Comparison of ENCODE assay signal across 14 cellular contexts in the genomic region with DNA sequence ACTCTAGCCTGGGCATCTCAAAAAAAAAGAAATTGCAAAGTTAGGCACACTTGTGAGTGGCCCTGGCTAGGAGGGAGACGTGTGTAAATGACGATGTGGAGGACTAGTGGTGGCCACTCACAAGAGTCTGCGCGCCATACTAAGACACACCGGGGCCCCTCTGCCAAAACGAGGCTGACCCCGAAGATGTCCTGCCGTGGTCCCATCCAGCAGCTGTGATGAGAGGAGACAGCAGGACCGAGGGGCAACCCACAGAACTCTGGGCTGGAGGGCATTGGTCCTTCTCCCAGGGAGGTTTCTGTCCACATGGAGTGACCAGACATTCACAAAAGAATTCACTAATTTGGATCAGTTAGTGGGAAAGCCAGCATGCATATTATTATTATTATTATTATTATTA. TPM values are rescaled to one million over a fixed set of nuclear protein-coding genes. Genes with fewer than 3 reads are reported as not detected.
DNase-seq lines count a peak whose midpoint lies in the region; ATAC-seq and TF ChIP-seq lines count a peak whose summit lies in the region.
"Had no signal": no experiment of that assay in that cellular context is flagged by ENCODE, and none has a peak within 500 bp of the region (broad histone marks: within the 10 kb centered on the region; RNA-seq: fewer than 3 reads in every experiment).

No MANE protein-coding gene starts in this region.

- peak; percentile 8 for DNase-seq in activated T-cell treated with anti-CD3 and anti-CD28 coated beads, Interleukin-2, amount 50 U/mL, for 1 hour
- DNase-seq in activated T-cell treated with anti-CD3 and anti-CD28 coated beads, Interleukin-2, amount 50 U/mL, for 4 hours: no peak
- peak; percentile 73 for DNase-seq in mesenteric fat pad (ENCODE audit: low spot score)
- DNase-seq in testis: peak; percentile 9
- DNase-seq in left colon: no peak
- no peak for DNase-seq in SK-N-SH
- DNase-seq: 8988T; AML-193; CD4-positive, CD25-positive, alpha-beta regulatory T cell; DMS 273 treated with DMSO at 0.1 percent for 48 hours; HCEC 1CT; HFFc6 had no signal

- H3F3A ChIP-seq in SK-N-SH (replicated peaks; ENCODE audit: insufficient read depth): no peaks in the 10 kb centered on the region

- H3K4me1 Mint-ChIP-seq in activated T-cell treated with anti-CD3 and anti-CD28 coated beads, Interleukin-2, amount 50 U/mL, for 4 hours (ENCODE audit: low read depth): peaks cover 32% of the 10 kb centered on the region
- peaks cover 36 to 41% (median 37%) of the 10 kb centered on the region in 3 donors for H3K4me1 Mint-ChIP-seq in IgD-negative memory B cell

- no peak for TF ChIP-seq POLR2A in testis (IDR thresholded peaks at IDR 0.05)

- WGBS in testis, 2 donors: 91 to 94% methylated on average over 8 to 9 of the region's 9 CpGs
- 86% methylated on average over 8 of the region's 9 CpGs for WGBS in SK-N-SH (ENCODE audit: low lambda C conversion rate)

- H3K9me3 ChIP-seq in testis (no peaks in the 10 kb centered on the region), SK-N-SH (no peaks in the 10 kb centered on the region)

- H3K4me1 ChIP-seq in testis (no peaks in the 10 kb centered on the region), SK-N-SH (ENCODE audit: control insufficient read depth in 1 of 2, insufficient read depth in 2 of 2, low read depth in 1 of 2, low read length in 1 of 2) (no peaks in the 10 kb centered on the region; a peak in 1 of 4 replicates)

- peaks cover 48% of the 10 kb centered on the region for H3K36me3 Mint-ChIP-seq in activated T-cell treated with anti-CD3 and anti-CD28 coated beads, Interleukin-2, amount 50 U/mL, for 4 hours (ENCODE audit: insufficient read depth)
- peaks cover 19% of the 10 kb centered on the region for H3K36me3 Mint-ChIP-seq in IgD-negative memory B cell

- H3K4me3 Mint-ChIP-seq in activated T-cell treated with anti-CD3 and anti-CD28 coated beads, Interleukin-2, amount 50 U/mL, for 4 hours: no peak overlapping the region
- H3K4me3 Mint-ChIP-seq in IgD-negative memory B cell: no peak overlapping the region
- H3K4me3 Mint-ChIP-seq: CD4-positive, CD25-positive, alpha-beta regulatory T cell; HFFc6 had no signal

- intact Hi-C loops in testis (cut with DNase I; ENCODE audit: low total_unique reads) (no loop called here), left colon (cut with DNase I, micrococcal nuclease) (no loop called here)

- POLR2A ChIA-PET in SK-N-SH (lab: Yijun Ruan, JAX): no interaction called here

- H3K9ac ChIP-seq in SK-N-SH: no peak overlapping the region
- H3K9ac ChIP-seq: BLaER1 treated with 17β-estradiol and CSF1 and Interleukin-3, amounts not matched to agents 10 nM and 100 nM had no signal

- ATAC-seq in activated T-cell treated with anti-CD3 and anti-CD28 coated beads, Interleukin-2, amount 50 U/mL, for 4 hours: no peak
- ATAC-seq in left colon: no peak

- no peaks in the 10 kb centered on the region for H3K9me2 ChIP-seq in SK-N-SH

- no peak for TF ChIP-seq CTCF in testis (IDR thresholded peaks at IDR 0.05)
- no peak for TF ChIP-seq CTCF in SK-N-SH (IDR thresholded peaks at IDR 0.05)

- H3K36me3 ChIP-seq in testis (ENCODE audit: low read depth, missing control alignments) (no peaks in the 10 kb centered on the region), SK-N-SH (replicated peaks in 1 of 2; ENCODE audit: control insufficient read depth in 1 of 2, insufficient read depth in 2 of 2, low read length in 1 of 2) (peaks cover 14 to 45% of the 10 kb centered on the region in 2 experiments)

- no peaks in the 10 kb centered on the region for H3K27me3 Mint-ChIP-seq in activated T-cell treated with anti-CD3 and anti-CD28 coated beads, Interleukin-2, amount 50 U/mL, for 4 hours (ENCODE audit: low read depth)
- H3K27me3 Mint-ChIP-seq in IgD-negative memory B cell: no peaks in the 10 kb centered on the region
- H3K27me3 Mint-ChIP-seq: CD4-positive, CD25-positive, alpha-beta regulatory T cell had no signal

- peak overlapping the region in 2 of 3 donors; percentile 34 to 84 for H3K27ac Mint-ChIP-seq in IgD-negative memory B cell
- H3K27ac Mint-ChIP-seq: HFFc6 had no signal

- no peaks in the 10 kb centered on the region for H3K27me3 ChIP-seq in testis
- H3K27me3 ChIP-seq in SK-N-SH (ENCODE audit: insufficient read depth): no peaks in the 10 kb centered on the region
- H3K27me3 ChIP-seq: BLaER1 treated with 17β-estradiol and CSF1 and Interleukin-3, amounts not matched to agents 10 nM and 100 nM had no signal

- H3K4me2 ChIP-seq in SK-N-SH: no peak overlapping the region
- H3K4me2 ChIP-seq: BLaER1 treated with 17β-estradiol and CSF1 and Interleukin-3, amounts not matched to agents 10 nM and 100 nM had no signal

- no peak overlapping the region for H2AFZ ChIP-seq in SK-N-SH (ENCODE audit: low read depth)

- H3K9me3 Mint-ChIP-seq in activated T-cell treated with anti-CD3 and anti-CD28 coated beads, Interleukin-2, amount 50 U/mL, for 4 hours: no peaks in the 10 kb centered on the region
- H3K9me3 Mint-ChIP-seq in IgD-negative memory B cell: peaks cover 0 to 4% (median 0%) of the 10 kb centered on the region in 3 donors

- no peak for TF ChIP-seq EP300 in SK-N-SH (IDR thresholded peaks at IDR 0.05; ENCODE audit: borderline replicate concordance in 1 of 2, low read depth in 1 of 2, low read length in 1 of 2)

- H3K4me3 ChIP-seq in testis: no peak overlapping the region
- H3K4me3 ChIP-seq in SK-N-SH (ENCODE audit: low read depth in 2 of 2, low read length in 1 of 2): no peak overlapping the region
- H3K4me3 ChIP-seq: BLaER1 treated with 17β-estradiol and CSF1 and Interleukin-3, amounts not matched to agents 10 nM and 100 nM had no signal

- H3K79me2 ChIP-seq in SK-N-SH (ENCODE audit: insufficient read depth): peaks cover 44% of the 10 kb centered on the region

- no peak for TF ChIP-seq RAD21 in SK-N-SH (IDR thresholded peaks at IDR 0.05; ENCODE audit: low read length)

- peaks cover 8% of the 10 kb centered on the region; the same call in 1 of the 2 replicates for H4K20me1 ChIP-seq in SK-N-SH (ENCODE audit: insufficient read depth)

- CTCF ChIA-PET in SK-N-SH (lab: Yijun Ruan, JAX): no interaction called here

- H3K27ac ChIP-seq in testis (no peak overlapping the region), SK-N-SH (ENCODE audit: low read depth in 2 of 2, low read length in 1 of 2) (no peak overlapping the region)
- H3K27ac ChIP-seq: BLaER1 treated with 17β-estradiol and CSF1 and Interleukin-3, amounts not matched to agents 10 nM and 100 nM had no signal

TF ChIP-seq in SK-N-SH, 30 proteins besides CTCF, POLR2A, EP300 and RAD21:
- TF ChIP-seq GABPA (IDR thresholded peaks at IDR 0.05; ENCODE audit: low read depth) (no peak), POLR2AphosphoS5 (IDR thresholded peaks at IDR 0.05; ENCODE audit: low read depth, low read length) (no peak), NRF1 (IDR thresholded peaks at IDR 0.05; ENCODE audit: low read depth, low read length) (no peak)
- TF ChIP-seq, protein P1, sequence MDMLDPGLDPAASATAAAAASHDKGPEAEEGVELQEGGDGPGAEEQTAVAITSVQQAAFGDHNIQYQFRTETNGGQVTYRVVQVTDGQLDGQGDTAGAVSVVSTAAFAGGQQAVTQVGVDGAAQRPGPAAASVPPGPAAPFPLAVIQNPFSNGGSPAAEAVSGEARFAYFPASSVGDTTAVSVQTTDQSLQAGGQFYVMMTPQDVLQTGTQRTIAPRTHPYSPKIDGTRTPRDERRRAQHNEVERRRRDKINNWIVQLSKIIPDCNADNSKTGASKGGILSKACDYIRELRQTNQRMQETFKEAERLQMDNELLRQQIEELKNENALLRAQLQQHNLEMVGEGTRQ (IDR thresholded peaks at IDR 0.05; ENCODE audit: borderline replicate concordance, low read depth, low read length): no peak
- TF ChIP-seq, protein P2, sequence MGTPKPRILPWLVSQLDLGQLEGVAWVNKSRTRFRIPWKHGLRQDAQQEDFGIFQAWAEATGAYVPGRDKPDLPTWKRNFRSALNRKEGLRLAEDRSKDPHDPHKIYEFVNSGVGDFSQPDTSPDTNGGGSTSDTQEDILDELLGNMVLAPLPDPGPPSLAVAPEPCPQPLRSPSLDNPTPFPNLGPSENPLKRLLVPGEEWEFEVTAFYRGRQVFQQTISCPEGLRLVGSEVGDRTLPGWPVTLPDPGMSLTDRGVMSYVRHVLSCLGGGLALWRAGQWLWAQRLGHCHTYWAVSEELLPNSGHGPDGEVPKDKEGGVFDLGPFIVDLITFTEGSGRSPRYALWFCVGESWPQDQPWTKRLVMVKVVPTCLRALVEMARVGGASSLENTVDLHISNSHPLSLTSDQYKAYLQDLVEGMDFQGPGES (IDR thresholded peaks at IDR 0.05; ENCODE audit: low read depth, low read length): no peak

RNA-seq across cellular contexts. Expression of a gene that starts 47.4 kb away (rescaled TPM):
- 100 to 1,000 TPM; 165 to 187 (median 179) TPM for total RNA-seq in activated T-cell treated with anti-CD3 and anti-CD28 coated beads, Interleukin-2, amount 50 U/mL, for 4 hours
- polyA plus RNA-seq in IgD-negative memory B cell (18.9 TPM), testis (ENCODE audit: insufficient read depth, low read depth, low replicate concordance) (15.0 TPM), SK-N-SH (2012; rRNA removed) (7.5 and 9.8 TPM in 2 replicates)
- total RNA-seq in mesenteric fat pad (37.5 TPM), testis (10 to 100 TPM; 17.4 to 25.4 TPM), left colon (10 to 100 TPM; 20.4 to 22.9 TPM)
- 9.9 and 12.4 TPM in 2 replicates for polyA plus RNA-seq in SK-N-SH (2012; cell fraction: cytosol; rRNA removed)
- 11.4 and 12.0 TPM in 2 replicates for polyA plus RNA-seq in SK-N-SH (2012; cell fraction: nucleus; rRNA removed)

RNA-seq across cellular contexts. Expression of a gene that starts 47.6 kb away (rescaled TPM):
- 1 to 10 TPM; 2.7 to 3.0 (median 2.9) TPM for total RNA-seq in activated T-cell treated with anti-CD3 and anti-CD28 coated beads, Interleukin-2, amount 50 U/mL, for 4 hours
- polyA plus RNA-seq in IgD-negative memory B cell (0.99 TPM), testis (ENCODE audit: insufficient read depth, low read depth, low replicate concordance) (106 TPM), SK-N-SH (2012; rRNA removed) (2.2 and 2.7 TPM in 2 replicates)
- total RNA-seq in mesenteric fat pad (6.0 TPM), testis (10 to 100 TPM; 33.8 to 73.0 TPM), left colon (1 to 10 TPM; 1.7 to 3.9 TPM)
- 2.2 and 2.9 TPM in 2 replicates for polyA plus RNA-seq in SK-N-SH (2012; cell fraction: cytosol; rRNA removed)
- 3.4 and 4.5 TPM in 2 replicates for polyA plus RNA-seq in SK-N-SH (2012; cell fraction: nucleus; rRNA removed)

Comparison
In these comparisons a context has a peak if more than half of its experiments do, and no peak if none do; other contexts are left out.
1. DNase-seq: peak in activated T-cell treated with anti-CD3 and anti-CD28 coated beads, Interleukin-2, amount 50 U/mL, for 1 hour (single experiment), mesenteric fat pad (single experiment) and testis (single experiment); none in activated T-cell treated with anti-CD3 and anti-CD28 coated beads, Interleukin-2, amount 50 U/mL, for 4 hours (single experiment), left colon (0 of 2) and SK-N-SH (single experiment).